ENCODE assay signal across 1 cellular context in the genomic region with DNA sequence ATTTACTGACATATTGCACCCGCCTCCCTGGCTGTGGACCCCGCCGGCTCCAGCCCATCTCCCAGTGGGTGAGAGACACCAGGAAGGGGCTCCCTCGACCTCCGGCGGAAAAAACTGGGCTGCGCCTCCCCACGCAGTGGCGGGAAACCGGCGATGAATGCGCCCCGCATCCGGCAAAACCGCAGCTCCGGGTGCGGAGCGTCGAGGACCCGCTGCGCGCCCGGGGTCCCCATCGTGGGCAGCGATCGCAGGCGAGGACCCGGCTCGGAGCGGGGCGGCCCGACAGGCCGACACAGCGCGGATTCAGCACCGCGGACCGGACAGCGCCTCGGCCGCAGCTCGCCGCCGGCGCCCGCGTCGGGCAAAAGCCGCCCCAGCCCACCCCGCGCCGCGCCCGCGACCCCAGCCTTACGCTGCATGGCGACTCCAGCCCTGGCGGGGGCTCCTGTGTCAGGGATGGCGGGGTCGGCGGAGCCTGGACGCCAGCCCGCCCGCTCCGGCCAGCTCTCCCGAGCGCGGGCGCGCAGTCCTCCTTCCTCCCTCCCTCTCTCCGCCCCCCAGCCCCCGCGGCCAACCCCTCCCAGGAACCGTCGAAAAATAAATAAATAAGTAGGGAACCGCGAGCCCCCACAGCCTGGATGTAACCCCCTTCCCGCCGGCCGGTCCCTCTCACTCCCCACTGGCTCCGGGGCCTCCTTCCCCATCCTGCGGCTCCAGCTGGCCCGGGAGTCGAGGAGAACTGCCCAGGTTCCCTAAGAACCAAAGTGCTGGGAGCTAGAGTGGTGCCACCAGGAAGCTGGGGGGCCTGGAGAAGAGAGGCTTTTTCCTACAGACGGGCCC.
TF ChIP-seq lines count a peak whose summit lies in the region.

No MANE protein-coding gene starts in this region.

TF ChIP-seq in GM12878, 131 proteins besides CTCF, POLR2A, EP300 and RAD21:
- TF ChIP-seq, protein P1, sequence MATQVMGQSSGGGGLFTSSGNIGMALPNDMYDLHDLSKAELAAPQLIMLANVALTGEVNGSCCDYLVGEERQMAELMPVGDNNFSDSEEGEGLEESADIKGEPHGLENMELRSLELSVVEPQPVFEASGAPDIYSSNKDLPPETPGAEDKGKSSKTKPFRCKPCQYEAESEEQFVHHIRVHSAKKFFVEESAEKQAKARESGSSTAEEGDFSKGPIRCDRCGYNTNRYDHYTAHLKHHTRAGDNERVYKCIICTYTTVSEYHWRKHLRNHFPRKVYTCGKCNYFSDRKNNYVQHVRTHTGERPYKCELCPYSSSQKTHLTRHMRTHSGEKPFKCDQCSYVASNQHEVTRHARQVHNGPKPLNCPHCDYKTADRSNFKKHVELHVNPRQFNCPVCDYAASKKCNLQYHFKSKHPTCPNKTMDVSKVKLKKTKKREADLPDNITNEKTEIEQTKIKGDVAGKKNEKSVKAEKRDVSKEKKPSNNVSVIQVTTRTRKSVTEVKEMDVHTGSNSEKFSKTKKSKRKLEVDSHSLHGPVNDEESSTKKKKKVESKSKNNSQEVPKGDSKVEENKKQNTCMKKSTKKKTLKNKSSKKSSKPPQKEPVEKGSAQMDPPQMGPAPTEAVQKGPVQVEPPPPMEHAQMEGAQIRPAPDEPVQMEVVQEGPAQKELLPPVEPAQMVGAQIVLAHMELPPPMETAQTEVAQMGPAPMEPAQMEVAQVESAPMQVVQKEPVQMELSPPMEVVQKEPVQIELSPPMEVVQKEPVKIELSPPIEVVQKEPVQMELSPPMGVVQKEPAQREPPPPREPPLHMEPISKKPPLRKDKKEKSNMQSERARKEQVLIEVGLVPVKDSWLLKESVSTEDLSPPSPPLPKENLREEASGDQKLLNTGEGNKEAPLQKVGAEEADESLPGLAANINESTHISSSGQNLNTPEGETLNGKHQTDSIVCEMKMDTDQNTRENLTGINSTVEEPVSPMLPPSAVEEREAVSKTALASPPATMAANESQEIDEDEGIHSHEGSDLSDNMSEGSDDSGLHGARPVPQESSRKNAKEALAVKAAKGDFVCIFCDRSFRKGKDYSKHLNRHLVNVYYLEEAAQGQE (IDR thresholded peaks at IDR 0.05; ENCODE audit: low read depth, low read length): peak; percentile 76
- TF ChIP-seq POU2F2 (IDR thresholded peaks at IDR 0.05; ENCODE audit: borderline replicate concordance, low read depth, low read length): no peak
